In genomic region chr17:61723914-61724313, GRCh38 we compare ENCODE assay signal across 25 cellular contexts.
"Had no signal": no experiment of that assay in that cellular context is flagged by ENCODE, and none has a peak within 500 bp of the region (broad histone marks: within the 10 kb centered on the region; RNA-seq: fewer than 3 reads in every experiment).

No MANE protein-coding gene starts in this region.

- H3K4me3 ChIP-seq: colonic mucosa, esophagus squamous epithelium, gastrocnemius medialis, heart right ventricle, left lung, lung had no signal

- H3K27me3 ChIP-seq: colonic mucosa, esophagus squamous epithelium, gastrocnemius medialis, heart right ventricle, left lung had no signal

- H3K4me1 ChIP-seq: colonic mucosa, esophagus squamous epithelium, gastrocnemius medialis, heart right ventricle, left lung had no signal

- H3K9me3 ChIP-seq: colonic mucosa, esophagus squamous epithelium, gastrocnemius medialis, heart right ventricle had no signal

- ATAC-seq: effector memory CD8-positive, alpha-beta T cell; esophagus mucosa; gastrocnemius medialis; heart right ventricle; left cardiac atrium; left lung; left ventricle myocardium superior had no signal

- FAIRE-seq: endometrium, islet of Langerhans had no signal

- DNase-seq: colonic mucosa; cortex of kidney; effector CD8-positive, alpha-beta T cell; effector memory CD8-positive, alpha-beta T cell; endodermal cell; erythroblast; esophagus squamous epithelium; foreskin fibroblast; foreskin melanocyte; gastrocnemius medialis; glutamatergic neuron; head of caudate nucleus; heart right ventricle; hippocampal formation; left cardiac atrium; left lung; left ventricle myocardium superior; mammary epithelial cell; mesendoderm; midbrain had no signal

- H3K36me3 ChIP-seq: colonic mucosa, esophagus squamous epithelium, gastrocnemius medialis, heart right ventricle, left lung had no signal

- H3K27ac ChIP-seq: colonic mucosa, epithelial cell of prostate, esophagus squamous epithelium, gastrocnemius medialis, heart right ventricle, left lung had no signal
